In the genomic region with DNA sequence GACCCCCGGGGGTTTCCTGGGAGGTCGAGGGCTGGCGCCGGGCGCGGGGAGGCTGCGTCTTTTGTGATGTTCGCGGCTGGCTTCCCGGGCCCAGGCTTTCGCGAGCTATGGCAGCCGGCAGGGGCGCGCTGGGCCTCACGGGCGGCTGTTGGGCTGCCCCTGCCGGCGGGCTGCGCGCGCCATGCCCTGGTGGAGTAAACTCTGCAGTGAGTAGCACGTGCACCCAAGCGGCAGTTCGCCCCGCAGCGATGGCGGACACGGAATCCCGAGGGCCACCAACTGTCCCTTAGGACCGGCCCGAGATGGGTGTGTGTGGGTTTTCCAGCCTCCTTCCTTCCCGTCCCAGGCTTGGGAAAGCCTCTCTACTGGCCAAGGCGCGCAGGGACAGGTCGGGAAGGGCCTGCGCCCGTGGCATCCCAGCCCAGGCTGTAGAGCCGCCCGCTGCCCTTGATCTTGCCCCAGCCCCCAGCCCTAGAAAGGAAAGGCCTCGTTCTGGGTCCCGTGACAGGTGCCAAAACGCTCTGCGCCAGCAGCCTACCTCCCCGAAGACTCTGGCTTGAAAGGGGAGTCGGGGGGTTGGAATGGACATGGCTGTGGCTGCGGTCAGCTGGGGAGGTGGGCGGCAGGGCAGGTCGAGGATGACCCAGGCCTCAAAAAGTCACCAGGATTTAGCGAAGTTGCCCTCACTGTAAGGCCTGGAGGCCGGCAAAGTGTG, we compare ENCODE assay signal across 27 cellular contexts.
"Had no signal": no experiment of that assay in that cellular context is flagged by ENCODE, and none has a peak within 500 bp of the region (broad histone marks: within the 10 kb centered on the region; RNA-seq: fewer than 3 reads in every experiment).

No MANE protein-coding gene starts in this region.

- H3K36me3 ChIP-seq: esophagus squamous epithelium, neural progenitor cell, right lobe of liver, vagina had no signal

- H3K27ac ChIP-seq: epithelial cell of prostate, esophagus squamous epithelium, neural progenitor cell, right lobe of liver, skin epidermis, thoracic aorta, vagina had no signal

- H3K27me3 ChIP-seq: esophagus squamous epithelium, neural progenitor cell, right lobe of liver, vagina had no signal

- ATAC-seq: activated CD8-positive, alpha-beta T cell treated with anti-CD3 and anti-CD28 coated beads, Interleukin-2, amount 10 ng/mL, durations not matched to agents 7 days and 5 days; activated naive CD4-positive, alpha-beta T cell treated with anti-CD3 and anti-CD28 coated beads, Interleukin-2, amount 50 U/mL, for 72 hours; activated T-cell treated with anti-CD3 and anti-CD28 coated beads, Interleukin-2, amount 50 U/mL, for 72 hours; left colon; naive thymus-derived CD8-positive, alpha-beta T cell; stimulated activated naive CD8-positive, alpha-beta T cell treated with anti-CD3 and anti-CD28 coated beads, Interleukin-15, Interleukin-2, amounts not matched to agents 100 U/mL and 50 U/mL, for 24 hours; T-helper 17 cell; WTC11 had no signal

- DNase-seq: activated CD4-positive, alpha-beta T cell treated with anti-CD3 and anti-CD28 coated beads for 1 hour; activated CD4-positive, alpha-beta T cell treated with anti-CD3 and anti-CD28 coated beads, Interleukin-2, amount 50 U/mL, for 1 hour; activated CD8-positive, alpha-beta T cell treated with anti-CD3 and anti-CD28 coated beads, Interleukin-2, amount 10 ng/mL, durations not matched to agents 7 days and 5 days; activated naive CD4-positive, alpha-beta T cell; activated T-cell treated with anti-CD3 and anti-CD28 coated beads for 4 hours; activated T-cell treated with anti-CD3 and anti-CD28 coated beads, Interleukin-2, amount 50 U/mL, for 72 hours; dermis blood vessel endothelial cell; effector CD4-positive, alpha-beta T cell; esophagus squamous epithelium; kidney; left colon; naive thymus-derived CD8-positive, alpha-beta T cell; posterior cingulate gyrus; right lobe of liver; stimulated activated CD4-positive, alpha-beta T cell treated with anti-CD3 and anti-CD28 coated beads, Interleukin-12 subunit alpha, Interleukin-12 subunit beta, amount 100 ng/mL, for 4 hours; stimulated activated CD4-positive, alpha-beta T cell treated with anti-CD3 and anti-CD28 coated beads, Interleukin-4, amount 100 ng/mL, for 1 hour; stimulated activated naive CD8-positive, alpha-beta T cell treated with anti-CD3 and anti-CD28 coated beads, Interleukin-15, Interleukin-2, amounts not matched to agents 100 U/mL and 50 U/mL, for 24 hours; T-helper 17 cell; T1000; trophoblast cell had no signal

- H3K4me2 ChIP-seq: neural progenitor cell had no signal

- H3K9ac ChIP-seq: neural progenitor cell had no signal

- H2AFZ ChIP-seq: neural progenitor cell had no signal

- H3K9me3 ChIP-seq: esophagus squamous epithelium, right lobe of liver, thoracic aorta, vagina had no signal

- H3K4me1 ChIP-seq: esophagus squamous epithelium, neural progenitor cell, right lobe of liver, vagina had no signal

- H3K4me3 ChIP-seq: esophagus squamous epithelium, neural progenitor cell, right lobe of liver, skin epidermis, thoracic aorta, vagina had no signal
